ENCODE assay signal across 1 cellular context in genomic region chr11:67113231-67113721, GRCh38.
TF ChIP-seq lines count a peak whose summit lies in the region.

No MANE protein-coding gene starts in this region.

TF ChIP-seq in H1, 55 proteins besides CTCF, POLR2A, EP300 and RAD21 (continued from another document):
- TF ChIP-seq RFX5 (IDR thresholded peaks at IDR 0.05; ENCODE audit: borderline replicate concordance, low read depth, low read length) (no peak), CTBP2 (IDR thresholded peaks at IDR 0.05; ENCODE audit: borderline replicate concordance, insufficient read depth, insufficient read length, low read length) (no peak), SP1 (IDR thresholded peaks at IDR 0.05; ENCODE audit: low read depth, low read length) (no peak), SUZ12 (IDR thresholded peaks at IDR 0.05; ENCODE audit: low read length) (no peak), CBX8 (IDR thresholded peaks at IDR 0.05; ENCODE audit: borderline replicate concordance, low read depth, low read length) (no peak), POLR2AphosphoS5 (IDR thresholded peaks at IDR 0.05; ENCODE audit: low read depth, low read length) (no peak), ATF3 (IDR thresholded peaks at IDR 0.05; ENCODE audit: insufficient read depth, low read depth, low read length) (no peak), NRF1 (IDR thresholded peaks at IDR 0.05; ENCODE audit: low read depth, low read length) (no peak), YY1 (IDR thresholded peaks at IDR 0.05; ENCODE audit: low read depth, low read length) (no peak), GABPA (IDR thresholded peaks at IDR 0.05; ENCODE audit: borderline replicate concordance, insufficient read depth, low read length) (no peak)
